In the genomic region with DNA sequence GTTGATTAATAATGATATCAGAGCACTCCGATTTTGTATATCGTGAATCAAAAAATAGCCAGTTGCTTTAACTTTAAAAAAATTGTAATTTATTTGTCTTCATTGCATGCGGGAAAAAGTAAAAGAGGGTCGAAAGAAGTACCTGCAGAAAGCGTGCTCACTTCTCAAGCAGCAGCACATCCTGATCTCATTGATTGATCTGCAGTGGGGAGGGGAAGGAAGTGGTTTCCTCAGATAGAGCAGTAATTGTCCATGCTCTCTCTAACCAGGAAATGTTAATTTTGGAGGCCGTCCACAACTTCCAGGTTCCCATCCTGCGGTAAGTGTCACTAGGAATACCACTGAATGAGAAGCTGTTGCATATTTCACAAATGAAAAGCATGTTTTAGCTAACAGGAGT, we compare ENCODE assay signal across 1 cellular context.
TF ChIP-seq lines count a peak whose summit lies in the region.

No MANE protein-coding gene starts in this region.

TF ChIP-seq in H1, 55 proteins besides CTCF, POLR2A, EP300 and RAD21 (continued from another document):
- TF ChIP-seq POLR2AphosphoS5 (IDR thresholded peaks at IDR 0.05; ENCODE audit: low read depth, low read length) (no peak), RNF2 (IDR thresholded peaks at IDR 0.05; ENCODE audit: borderline replicate concordance, low read depth, low read length, missing control alignments, poor library complexity, severe bottlenecking) (no peak)
TF ChIP-seq in H1: peak in this region for 0.
